Comparison of ENCODE assay signal across 21 cellular contexts in the genomic region with DNA sequence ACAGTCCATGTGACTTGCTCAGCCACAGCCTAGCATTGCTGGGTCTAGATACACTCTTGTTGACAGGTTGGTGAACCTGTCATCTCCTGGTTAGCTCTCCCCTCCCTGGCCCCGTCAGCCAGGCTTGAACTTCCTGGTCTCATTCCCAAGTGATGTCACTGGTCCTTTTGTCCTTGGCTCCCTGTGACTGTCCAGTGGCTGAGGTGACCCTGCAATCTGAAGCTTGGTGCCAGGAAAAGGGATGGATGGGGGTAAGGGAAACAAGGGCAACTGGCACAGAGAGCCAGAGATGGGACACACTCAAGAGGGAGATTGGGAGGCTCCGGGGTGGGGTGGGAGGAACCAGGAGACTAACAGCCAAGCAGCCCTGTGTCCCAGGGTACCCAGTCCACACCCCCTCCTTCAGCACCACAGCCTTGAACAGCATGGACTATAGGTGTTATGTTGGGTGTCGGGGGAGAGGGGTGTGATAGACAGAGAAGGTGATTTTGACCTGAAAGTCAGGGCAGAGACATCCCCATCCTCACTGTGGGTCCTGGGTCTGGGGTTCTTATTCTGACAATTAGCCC.
DNase-seq lines count a peak whose midpoint lies in the region; ATAC-seq and TF ChIP-seq lines count a peak whose summit lies in the region.
"Had no signal": no experiment of that assay in that cellular context is flagged by ENCODE, and none has a peak within 500 bp of the region (broad histone marks: within the 10 kb centered on the region; RNA-seq: fewer than 3 reads in every experiment).

No MANE protein-coding gene starts in this region.

- H3K4me1 Mint-ChIP-seq in activated naive CD8-positive, alpha-beta T cell treated with anti-CD3 and anti-CD28 coated beads, Interleukin-2, amount 50 U/mL, for 24 hours: no peaks in the 10 kb centered on the region
- H3K4me1 Mint-ChIP-seq: B cell; CD4-positive, alpha-beta memory T cell had no signal

- peaks cover 11% of the 10 kb centered on the region for H3K27me3 Mint-ChIP-seq in activated naive CD8-positive, alpha-beta T cell treated with anti-CD3 and anti-CD28 coated beads, Interleukin-2, amount 50 U/mL, for 24 hours

- no peak for ATAC-seq in omental fat pad (ENCODE audit: low FRiP score)
- no peak for ATAC-seq in activated naive CD8-positive, alpha-beta T cell treated with anti-CD3 and anti-CD28 coated beads, Interleukin-2, amount 50 U/mL, for 24 hours
- ATAC-seq: HCT116 had no signal

- H3K4me3 Mint-ChIP-seq in activated naive CD8-positive, alpha-beta T cell treated with anti-CD3 and anti-CD28 coated beads, Interleukin-2, amount 50 U/mL, for 24 hours: no peak overlapping the region
- H3K4me3 Mint-ChIP-seq: B cell; CD4-positive, alpha-beta memory T cell had no signal

- TF ChIP-seq CTCF in BE2C (IDR thresholded peaks at IDR 0.05; ENCODE audit: low read depth, low read length) (no peak), coronary artery (IDR thresholded peaks at IDR 0.05) (no peak), omental fat pad (IDR thresholded peaks at IDR 0.05) (no peak)

- no peaks in the 10 kb centered on the region for H3K36me3 Mint-ChIP-seq in activated naive CD8-positive, alpha-beta T cell treated with anti-CD3 and anti-CD28 coated beads, Interleukin-2, amount 50 U/mL, for 24 hours (ENCODE audit: low read depth)
- H3K36me3 Mint-ChIP-seq: CD4-positive, alpha-beta memory T cell had no signal

- H3K36me3 ChIP-seq in BE2C: no peaks in the 10 kb centered on the region

- H3K4me3 ChIP-seq in BE2C (ENCODE audit: low read depth, low read length) (no peak overlapping the region), coronary artery (no peak overlapping the region)
- H3K4me3 ChIP-seq: GM23248 had no signal

- no peaks in the 10 kb centered on the region for H3K9me3 ChIP-seq in BE2C

- DNase-seq in DMS53 (lab: John Stamatoyannopoulos, UW) (peak; percentile 34), DMS53 treated with DMSO at 0.1 percent for 48 hours (lab: John Stamatoyannopoulos, UW; ENCODE audit: unreplicated experiment) (no peak), BE2C (peak; percentile 7), coronary artery (ENCODE audit: low spot score) (peak; percentile 69), omental fat pad (ENCODE audit: low spot score) (peak; percentile 15), NCI-H748 treated with DMSO at 0.1 percent for 48 hours (lab: John Stamatoyannopoulos, UW) (no peak), globus pallidus (ENCODE audit: low spot score) (no peak)
- DNase-seq in activated naive CD8-positive, alpha-beta T cell treated with anti-CD3 and anti-CD28 coated beads, Interleukin-2, amount 50 U/mL, for 24 hours: no peak
- DNase-seq: CD4-positive, alpha-beta memory T cell; DMS79 treated with DMSO at 0.1 percent for 48 hours; GM23248; NCI-H1417; NCI-H2029; NCI-H2171; NCI-H446 treated with DMSO at 0.1 percent for 48 hours; NCI-H774 had no signal

- H3K27ac ChIP-seq in coronary artery: no peak overlapping the region
- H3K27ac ChIP-seq: 22Rv1, GM23248, HL-60, RWPE1 had no signal

- H3K27ac Mint-ChIP-seq in activated naive CD8-positive, alpha-beta T cell treated with anti-CD3 and anti-CD28 coated beads, Interleukin-2, amount 50 U/mL, for 24 hours: no peak overlapping the region
- H3K27ac Mint-ChIP-seq: B cell; CD4-positive, alpha-beta memory T cell had no signal

- H3K27me3 ChIP-seq in BE2C: no peaks in the 10 kb centered on the region

- H3K4me1 ChIP-seq in BE2C: peaks cover 1% of the 10 kb centered on the region; the same call in 1 of the 2 replicates

- H3K9me3 Mint-ChIP-seq in activated naive CD8-positive, alpha-beta T cell treated with anti-CD3 and anti-CD28 coated beads, Interleukin-2, amount 50 U/mL, for 24 hours: no peaks in the 10 kb centered on the region
- H3K9me3 Mint-ChIP-seq: CD4-positive, alpha-beta memory T cell had no signal

Comparison
In these comparisons a context has a peak if more than half of its experiments do, and no peak if none do; other contexts are left out.
1. DNase-seq: peak in DMS53 (single experiment), BE2C (single experiment), coronary artery (single experiment) and omental fat pad (single experiment); none in DMS53 treated with DMSO at 0.1 percent for 48 hours (single experiment), NCI-H748 treated with DMSO at 0.1 percent for 48 hours (single experiment), activated naive CD8-positive, alpha-beta T cell treated with anti-CD3 and anti-CD28 coated beads, Interleukin-2, amount 50 U/mL, for 24 hours (single experiment) and globus pallidus (single experiment).